Comparison of ENCODE assay signal across 1 cellular context in genomic region chr1:12451560-12451900, GRCh38.
TF ChIP-seq lines count a peak whose summit lies in the region.

No MANE protein-coding gene starts in this region.

TF ChIP-seq in IMR-90, 13 proteins besides CTCF, POLR2A, EP300 and RAD21 (continued from another document):
- TF ChIP-seq RFX5 (IDR thresholded peaks at IDR 0.05; ENCODE audit: low read depth, low read length) (no peak), MAFK (IDR thresholded peaks at IDR 0.05; ENCODE audit: low read depth, low read length) (no peak), SMC3 (IDR thresholded peaks at IDR 0.05; ENCODE audit: low read depth, low read length) (no peak), RCOR1 (IDR thresholded peaks at IDR 0.05; ENCODE audit: insufficient replicate concordance, low read length) (no peak), NFE2L2 (IDR thresholded peaks at IDR 0.05; ENCODE audit: low read depth, low read length) (no peak), FOS (IDR thresholded peaks at IDR 0.05; ENCODE audit: low read depth, low read length) (no peak)
